ENCODE assay signal across 24 cellular contexts in genomic region chr12:29287622-29288021, GRCh38.
"Had no signal": no experiment of that assay in that cellular context is flagged by ENCODE, and none has a peak within 500 bp of the region (broad histone marks: within the 10 kb centered on the region; RNA-seq: fewer than 3 reads in every experiment).

No MANE protein-coding gene starts in this region.

- H3K4me1 ChIP-seq: foreskin keratinocyte, prostate gland, right atrium auricular region, testis, tibial artery had no signal

- H3K9me3 ChIP-seq: esophagus muscularis mucosa, mucosa of descending colon, prostate gland, right atrium auricular region, testis, tibial artery had no signal

- H3K36me3 ChIP-seq: esophagus muscularis mucosa, prostate gland, right atrium auricular region had no signal

- H3K27ac ChIP-seq: dorsolateral prefrontal cortex, esophagus muscularis mucosa, foreskin keratinocyte, heart right ventricle, prostate gland, right atrium auricular region, testis, tibial artery had no signal

- H3K4me3 ChIP-seq: dorsolateral prefrontal cortex, esophagus muscularis mucosa, heart right ventricle, lung, mucosa of descending colon, prostate gland, right atrium auricular region, testis, tibial artery had no signal

- DNase-seq: cortex of kidney; dorsolateral prefrontal cortex; effector CD4-positive, alpha-beta T cell; foreskin keratinocyte; glutamatergic neuron; heart right ventricle; hypothalamus; mucosa of descending colon; naive B cell; nucleus accumbens; stimulated activated CD4-positive, alpha-beta T cell treated with anti-CD3 and anti-CD28 coated beads, Interleukin-2, amount 100 ng/mL, for 24 hours; stimulated activated CD4-positive, alpha-beta T cell treated with anti-CD3 and anti-CD28 coated beads, Interleukin-4, amount 100 ng/mL, for 4 hours; stimulated activated naive CD8-positive, alpha-beta T cell treated with anti-CD3 and anti-CD28 coated beads, Interleukin-15, Interleukin-2, amounts not matched to agents 100 U/mL and 50 U/mL, for 24 hours; substantia nigra; testis; tibial artery had no signal

- H3K27me3 ChIP-seq: dorsolateral prefrontal cortex, esophagus muscularis mucosa, foreskin keratinocyte, heart right ventricle, right atrium auricular region, testis, tibial artery had no signal

- ATAC-seq: foreskin keratinocyte; heart right ventricle; left lobe of liver; mucosa of descending colon; natural killer cell treated with Interleukin-12 subunit alpha and Interleukin-12 subunit beta and Interleukin-15 and Interleukin-18, amount 100 ng/mL, for 72 hours; sciatic nerve; stimulated activated memory B cell treated with anti-CD40 and anti-IgM and Interleukin-4, amounts not matched to agents 10 μg/mL and 1 μg/mL and 100 μg/mL, for 72 hours; stimulated activated naive CD8-positive, alpha-beta T cell treated with anti-CD3 and anti-CD28 coated beads, Interleukin-15, Interleukin-2, amounts not matched to agents 100 U/mL and 50 U/mL, for 24 hours had no signal
